ENCODE assay signal across 1 cellular context in the genomic region with DNA sequence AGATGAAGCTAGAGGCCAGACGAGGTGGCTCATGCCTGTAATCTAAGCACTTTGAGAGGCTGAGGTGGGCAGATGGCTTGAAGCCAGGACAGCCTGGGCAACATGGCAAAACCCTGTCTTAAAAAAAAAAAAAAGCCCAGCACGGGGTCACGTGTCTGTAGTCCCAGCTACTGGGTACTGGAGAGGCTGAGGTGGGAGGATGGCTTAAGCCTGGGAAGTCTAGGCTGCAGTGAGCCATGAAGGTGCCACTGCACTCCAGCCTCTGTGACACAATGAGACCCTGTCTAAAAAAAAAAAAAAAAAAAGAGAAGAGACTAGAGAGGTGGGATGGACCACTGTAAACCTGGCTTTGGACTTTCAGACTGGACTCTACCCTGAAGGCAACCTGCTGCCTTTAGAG.
TF ChIP-seq lines count a peak whose summit lies in the region.

No MANE protein-coding gene starts in this region.

TF ChIP-seq in HepG2, 621 proteins besides CTCF, POLR2A, EP300 and RAD21 (continued from another document):
- TF ChIP-seq, protein P1, sequence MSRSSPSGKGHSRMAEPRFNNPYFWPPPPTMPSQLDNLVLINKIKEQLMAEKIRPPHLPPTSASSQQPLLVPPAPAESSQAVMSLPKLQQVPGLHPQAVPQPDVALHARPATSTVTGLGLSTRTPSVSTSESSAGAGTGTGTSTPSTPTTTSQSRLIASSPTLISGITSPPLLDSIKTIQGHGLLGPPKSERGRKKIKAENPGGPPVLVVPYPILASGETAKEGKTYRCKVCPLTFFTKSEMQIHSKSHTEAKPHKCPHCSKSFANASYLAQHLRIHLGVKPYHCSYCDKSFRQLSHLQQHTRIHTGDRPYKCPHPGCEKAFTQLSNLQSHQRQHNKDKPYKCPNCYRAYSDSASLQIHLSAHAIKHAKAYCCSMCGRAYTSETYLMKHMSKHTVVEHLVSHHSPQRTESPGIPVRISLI (CRISPR knock-in tag; IDR thresholded peaks at IDR 0.05; ENCODE audit: borderline replicate concordance): peak; percentile 29; the same call in 1 of the 2 replicates
